Comparison of ENCODE assay signal across 17 cellular contexts in genomic region chr1:175874081-175874480, GRCh38.
A peak's percentile ranks its signal among the peaks of the same experiment; 100 is the strongest.
DNase-seq lines count a peak whose midpoint lies in the region; ATAC-seq and TF ChIP-seq lines count a peak whose summit lies in the region.
"Had no signal": no experiment of that assay in that cellular context is flagged by ENCODE, and none has a peak within 500 bp of the region (broad histone marks: within the 10 kb centered on the region; RNA-seq: fewer than 3 reads in every experiment).

No MANE protein-coding gene starts in this region.

- no peak overlapping the region for H3K27ac ChIP-seq in mammary epithelial cell (ENCODE audit: insufficient read depth, low read depth, low read length)
- H3K27ac ChIP-seq in mesenchymal stem cell (ENCODE audit: low read length, poor library complexity, severe bottlenecking) = no peak overlapping the region
- H3K27ac ChIP-seq: 22Rv1; A549; BLaER1 treated with 17β-estradiol and CSF1 and Interleukin-3, amounts not matched to agents 10 nM and 100 nM; C4-2B had no signal

- no peaks in the 10 kb centered on the region for H3K4me1 Mint-ChIP-seq in MCF 10A (ENCODE audit: insufficient read depth, unreplicated experiment)
- H3K4me1 Mint-ChIP-seq: B cell had no signal

- no peak overlapping the region for H3K4me3 ChIP-seq in mammary epithelial cell (replicated peaks in 1 of 3; ENCODE audit: insufficient read depth in 1 of 3, low read depth in 2 of 3, low read length in 3 of 3)
- H3K4me3 ChIP-seq in mesenchymal stem cell (ENCODE audit: insufficient read depth in 1 of 2, low read depth in 1 of 2, low read length in 2 of 2) = no peak overlapping the region
- H3K4me3 ChIP-seq: A549; BLaER1 treated with 17β-estradiol and CSF1 and Interleukin-3, amounts not matched to agents 10 nM and 100 nM had no signal

- H3K79me1 ChIP-seq in mesenchymal stem cell (replicated peaks; ENCODE audit: low read length, poor library complexity, severe bottlenecking) = no peaks in the 10 kb centered on the region

- H4K91ac ChIP-seq in mesenchymal stem cell (ENCODE audit: low read length) = no peak overlapping the region

- H4K20me1 ChIP-seq in mammary epithelial cell (ENCODE audit: insufficient read depth, low read length) = no peaks in the 10 kb centered on the region
- H4K20me1 ChIP-seq: BLaER1 treated with 17β-estradiol and CSF1 and Interleukin-3, amounts not matched to agents 10 nM and 100 nM had no signal

- H2BK15ac ChIP-seq in mesenchymal stem cell (ENCODE audit: low read depth, poor library complexity, severe bottlenecking) = no peak overlapping the region

- no peak overlapping the region for H2BK120ac ChIP-seq in mesenchymal stem cell (ENCODE audit: low read depth, low read length)

- WGBS in mammary epithelial cell (ENCODE audit: low coverage, missing lambda C conversion rate) = 64% methylated on average over 2 of the region's 2 CpGs
- WGBS in mesenchymal stem cell = 95% methylated on average over 2 of the region's 2 CpGs

- H3K4me3 Mint-ChIP-seq in MCF 10A (ENCODE audit: unreplicated experiment) = no peak overlapping the region
- H3K4me3 Mint-ChIP-seq: B cell; CD4-positive, alpha-beta T cell; CD8-positive, alpha-beta T cell had no signal

- no peak overlapping the region for H3K27ac Mint-ChIP-seq in MCF 10A (ENCODE audit: low read depth, unreplicated experiment)
- H3K27ac Mint-ChIP-seq: B cell; CD4-positive, alpha-beta T cell; CD8-positive, alpha-beta T cell had no signal

- CTCF ChIA-PET in MCF 10A (lab: Yijun Ruan, JAX) = no interaction called here
- CTCF ChIA-PET in mammary epithelial cell (lab: Charles Lee; ENCODE audit: low non-redundant PET) = no interaction called here

- no peak overlapping the region for H3K4ac ChIP-seq in mesenchymal stem cell (ENCODE audit: low read depth in 1 of 2, low read length in 2 of 2)

- no peak overlapping the region for H2AK5ac ChIP-seq in mesenchymal stem cell (ENCODE audit: low read length, severe bottlenecking)

- H4K8ac ChIP-seq in mesenchymal stem cell (ENCODE audit: low read length) = no peak overlapping the region

- dilution Hi-C loops in mammary epithelial cell (cut with HindIII; ENCODE audit: low sequenced_read_pairs) = no loop called here

- no peaks in the 10 kb centered on the region for H3K27me3 Mint-ChIP-seq in MCF 10A (ENCODE audit: insufficient read depth, unreplicated experiment)
- H3K27me3 Mint-ChIP-seq: B cell; CD4-positive, alpha-beta T cell had no signal

- no peaks in the 10 kb centered on the region for H3K4me1 ChIP-seq in mammary epithelial cell (ENCODE audit: insufficient read depth, low read length)
- H3K4me1 ChIP-seq in mesenchymal stem cell (ENCODE audit: control insufficient read depth, insufficient read depth, low read depth, low read length) = no peaks in the 10 kb centered on the region
- H3K4me1 ChIP-seq: A549 had no signal

- H3K23ac ChIP-seq in mesenchymal stem cell (ENCODE audit: low read length in 2 of 2) = no peak overlapping the region

- in situ Hi-C loops in mammary epithelial cell (cut with MboI; ENCODE audit: low sequenced_read_pairs in 2 of 2) = no loop called here

- H2BK5ac ChIP-seq in mesenchymal stem cell (ENCODE audit: low read depth, low read length, poor library complexity, severe bottlenecking) = no peak overlapping the region

- no peaks in the 10 kb centered on the region for H3K27me3 ChIP-seq in mammary epithelial cell (ENCODE audit: insufficient read depth, low read length)
- H3K27me3 ChIP-seq in mesenchymal stem cell (ENCODE audit: control insufficient read depth in 1 of 2, insufficient read depth in 1 of 2, low read length in 2 of 2) = peaks cover 0 to 7% of the 10 kb centered on the region in 2 experiments
- H3K27me3 ChIP-seq: BLaER1 treated with 17β-estradiol and CSF1 and Interleukin-3, amounts not matched to agents 10 nM and 100 nM had no signal

- TF ChIP-seq CTCF in MCF 10A (IDR thresholded peaks at IDR 0.05; ENCODE audit: unreplicated experiment) (no peak), mammary epithelial cell (conservative IDR thresholded peaks at IDR 0.05 in 1 of 2, IDR thresholded peaks at IDR 0.05 in 1 of 2; ENCODE audit: extremely low read depth in 1 of 2, insufficient read depth in 1 of 2, low read depth in 1 of 2, low read length in 2 of 2) (no peak)

- peak; percentile 50 for DNase-seq in MCF 10A (ENCODE audit: unreplicated experiment)
- no peak for DNase-seq in mammary epithelial cell
- DNase-seq in mesenchymal stem cell = peak; percentile 16
- no peak for DNase-seq in left lobe of liver (ENCODE audit: low spot score)
- DNase-seq: AML-193; Caco-2; Calu3; CD4-positive, alpha-beta T cell; CD8-positive, alpha-beta T cell; DMS79 treated with DMSO at 0.1 percent for 48 hours; GF-D8 had no signal

- H3K9ac ChIP-seq in mammary epithelial cell (ENCODE audit: insufficient read depth, low read length) = no peak overlapping the region
- H3K9ac ChIP-seq in mesenchymal stem cell (ENCODE audit: low read length) = no peak overlapping the region
- H3K9ac ChIP-seq: BLaER1 treated with 17β-estradiol and CSF1 and Interleukin-3, amounts not matched to agents 10 nM and 100 nM had no signal

- POLR2A ChIA-PET in MCF 10A (lab: Yijun Ruan, JAX) = no interaction called here

- H3K36me3 Mint-ChIP-seq in MCF 10A (ENCODE audit: insufficient read depth, unreplicated experiment) = no peaks in the 10 kb centered on the region
- H3K36me3 Mint-ChIP-seq: CD8-positive, alpha-beta T cell had no signal

- H2BK12ac ChIP-seq in mesenchymal stem cell (ENCODE audit: low read length in 2 of 2) = peak overlapping the region; percentile 32 to 80

- H3K18ac ChIP-seq in mesenchymal stem cell (ENCODE audit: low read depth in 1 of 2, low read length in 2 of 2) = no peak overlapping the region

- H3K9me3 ChIP-seq in mammary epithelial cell (replicated peaks; ENCODE audit: insufficient read depth, low read length) (no peaks in the 10 kb centered on the region), mesenchymal stem cell (ENCODE audit: control insufficient read depth, low read length) (no peaks in the 10 kb centered on the region)
- H3K9me3 ChIP-seq: A549; BLaER1 treated with 17β-estradiol and CSF1 and Interleukin-3, amounts not matched to agents 10 nM and 100 nM; Caco-2 had no signal

- no peak overlapping the region for H3K14ac ChIP-seq in mesenchymal stem cell (ENCODE audit: low read length in 2 of 2)

- BruUV-seq in MCF 10A (replicated peaks; lab: Mats Ljungman, UMichigan) = no TSS peak
- no TSS peak for BruUV-seq in mammary epithelial cell (replicated peaks; lab: Mats Ljungman, UMichigan)

- no peak overlapping the region for H2AFZ ChIP-seq in mammary epithelial cell (ENCODE audit: low read depth, low read length)
- no peak overlapping the region for H2AFZ ChIP-seq in mesenchymal stem cell (ENCODE audit: low read depth, low read length)

- intact Hi-C loops in MCF 10A (cut with micrococcal nuclease) (no loop called here), mammary epithelial cell (cut with micrococcal nuclease) (no loop called here)

- H3K4me2 ChIP-seq in mammary epithelial cell (ENCODE audit: insufficient read depth, low read depth, low read length) (no peak overlapping the region), mesenchymal stem cell (ENCODE audit: low read length, poor library complexity, severe bottlenecking) (no peak overlapping the region)
- H3K4me2 ChIP-seq: A549 had no signal

- no peaks in the 10 kb centered on the region for H3K79me2 ChIP-seq in mammary epithelial cell (ENCODE audit: insufficient read depth, low read length)

- ATAC-seq in left lobe of liver = no peak
- ATAC-seq in GM18511 (IDR thresholded peaks at IDR 0.05; ENCODE audit: unreplicated experiment) = no peak
- ATAC-seq: A549; CD8-positive, alpha-beta T cell had no signal

- H3K9me3 Mint-ChIP-seq in MCF 10A (ENCODE audit: unreplicated experiment) = no peaks in the 10 kb centered on the region
- H3K9me3 Mint-ChIP-seq: CD4-positive, alpha-beta T cell; CD8-positive, alpha-beta T cell had no signal

- H3K36me3 ChIP-seq in mammary epithelial cell (ENCODE audit: insufficient read depth, low read length) = no peaks in the 10 kb centered on the region
- no peaks in the 10 kb centered on the region for H3K36me3 ChIP-seq in mesenchymal stem cell (ENCODE audit: control insufficient read depth in 1 of 2, insufficient read depth in 2 of 2, low read depth in 1 of 2, low read length in 2 of 2)
- H3K36me3 ChIP-seq: BLaER1 treated with 17β-estradiol and CSF1 and Interleukin-3, amounts not matched to agents 10 nM and 100 nM had no signal

Comparison
In these comparisons a context has a peak if more than half of its experiments do, and no peak if none do; other contexts are left out.
1. DNase-seq: peak in MCF 10A (single experiment) and mesenchymal stem cell (single experiment); none in mammary epithelial cell (single experiment) and left lobe of liver (single experiment).